Comparison of ENCODE assay signal across 11 cellular contexts in the genomic region with DNA sequence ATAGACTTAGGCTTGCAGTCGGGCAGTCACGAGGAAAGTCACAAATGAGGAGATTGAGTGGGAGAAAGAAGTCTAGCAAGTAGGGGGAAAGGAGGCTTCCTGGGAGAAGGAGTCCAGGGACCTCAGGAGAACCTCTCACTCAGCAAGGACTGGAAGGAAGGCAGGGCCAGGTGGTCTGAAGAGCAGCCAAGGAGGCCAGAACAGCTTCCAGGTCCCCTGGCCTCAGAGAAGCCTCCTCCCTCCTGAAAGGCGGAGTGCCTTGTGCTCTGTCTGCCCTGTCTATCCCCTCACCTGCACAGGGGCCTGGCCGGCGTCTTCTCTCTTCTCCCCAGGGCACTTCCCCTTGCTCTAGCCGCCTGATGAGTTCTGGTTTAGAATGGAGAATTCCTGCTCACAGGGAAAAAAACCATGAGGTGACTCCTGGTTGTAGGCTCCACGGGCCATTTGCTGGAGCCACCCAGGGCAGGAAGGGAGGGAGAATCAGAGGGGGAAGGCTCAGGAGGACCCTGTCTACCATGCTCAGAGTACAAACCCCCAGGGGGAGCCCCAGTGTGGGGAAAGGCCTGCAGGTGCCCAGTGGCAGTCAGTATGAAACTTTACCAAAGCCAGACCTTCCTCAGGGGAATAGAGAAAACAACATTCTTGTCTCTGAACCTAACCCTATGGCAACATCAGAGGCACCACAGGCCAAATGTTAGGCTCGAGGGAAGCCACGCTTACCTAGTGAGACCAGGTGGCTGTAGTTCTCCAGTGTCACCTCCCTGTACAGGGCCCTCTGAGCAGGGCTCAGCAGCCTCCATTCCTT. TPM values are rescaled to one million over a fixed set of nuclear protein-coding genes. Genes with fewer than 3 reads are reported as not detected.
DNase-seq lines count a peak whose midpoint lies in the region; ATAC-seq and TF ChIP-seq lines count a peak whose summit lies in the region.
"Had no signal": no experiment of that assay in that cellular context is flagged by ENCODE, and none has a peak within 500 bp of the region (broad histone marks: within the 10 kb centered on the region; RNA-seq: fewer than 3 reads in every experiment).

No MANE protein-coding gene starts in this region.

- no peak overlapping the region for H3K4me3 Mint-ChIP-seq in activated B cell treated with CpG ODN at 0.5 μM for 24 hours
- H3K4me3 Mint-ChIP-seq in activated T-cell treated with anti-CD3 and anti-CD28 coated beads, Interleukin-2, amount 50 U/mL, for 72 hours: no peak overlapping the region
- H3K4me3 Mint-ChIP-seq: CD4-positive, alpha-beta T cell; neural crest cell had no signal

- in situ Hi-C loops in G401 (cut with HindIII; ENCODE audit: low sequenced_read_pairs): no loop called here

- no peak for TF ChIP-seq CTCF in activated B cell treated with CpG ODN at 0.5 μM for 24 hours (IDR thresholded peaks at IDR 0.05)

- peak; percentile 81 for ATAC-seq in GM19438 (IDR thresholded peaks at IDR 0.05; ENCODE audit: low read depth, unreplicated experiment)
- peak; percentile 83 for ATAC-seq in HG03064 (IDR thresholded peaks at IDR 0.05; ENCODE audit: low read depth, unreplicated experiment)
- peak; percentile 90 for ATAC-seq in activated B cell treated with CpG ODN at 0.5 μM for 24 hours (ENCODE audit: low read depth)
- no peak for ATAC-seq in activated T-cell treated with anti-CD3 and anti-CD28 coated beads, Interleukin-2, amount 50 U/mL, for 72 hours (replicated peaks in 1 of 2)

- H3K27ac Mint-ChIP-seq in activated B cell treated with CpG ODN at 0.5 μM for 24 hours: no peak overlapping the region
- no peak overlapping the region for H3K27ac Mint-ChIP-seq in activated T-cell treated with anti-CD3 and anti-CD28 coated beads, Interleukin-2, amount 50 U/mL, for 72 hours
- H3K27ac Mint-ChIP-seq: CD4-positive, alpha-beta T cell had no signal

- peaks cover 36% of the 10 kb centered on the region for H3K36me3 Mint-ChIP-seq in activated B cell treated with CpG ODN at 0.5 μM for 24 hours (ENCODE audit: low read depth)
- peaks cover 7 to 23% of the 10 kb centered on the region in 2 donors for H3K36me3 Mint-ChIP-seq in activated T-cell treated with anti-CD3 and anti-CD28 coated beads, Interleukin-2, amount 50 U/mL, for 72 hours (ENCODE audit: insufficient read depth in 2 of 2)

- DNase-seq in G401 (ENCODE audit: low spot score) (peak; percentile 65), activated B cell treated with CpG ODN at 0.5 μM for 24 hours (no peak), NCI-H524 treated with DMSO at 0.1 percent for 48 hours (lab: John Stamatoyannopoulos, UW) (no peak), GM03348 (ENCODE audit: low spot score) (no peak), mucosa of gallbladder (ENCODE audit: low spot score) (no peak)
- no peak for DNase-seq in activated T-cell treated with anti-CD3 and anti-CD28 coated beads, Interleukin-2, amount 50 U/mL, for 72 hours
- DNase-seq: CD4-positive, alpha-beta T cell; T-helper 1 cell had no signal

- CTCF ChIA-PET in activated B cell treated with CpG ODN at 0.5 μM for 24 hours (lab: Charles Lee): no interaction called here

- H3K27me3 Mint-ChIP-seq in activated B cell treated with CpG ODN at 0.5 μM for 24 hours: no peaks in the 10 kb centered on the region
- no peaks in the 10 kb centered on the region for H3K27me3 Mint-ChIP-seq in activated T-cell treated with anti-CD3 and anti-CD28 coated beads, Interleukin-2, amount 50 U/mL, for 72 hours (ENCODE audit: low read depth)
- H3K27me3 Mint-ChIP-seq: CD4-positive, alpha-beta T cell had no signal

- H3K9me3 Mint-ChIP-seq in activated B cell treated with CpG ODN at 0.5 μM for 24 hours: no peaks in the 10 kb centered on the region
- peaks cover 0 to 2% of the 10 kb centered on the region in 2 donors for H3K9me3 Mint-ChIP-seq in activated T-cell treated with anti-CD3 and anti-CD28 coated beads, Interleukin-2, amount 50 U/mL, for 72 hours
- H3K9me3 Mint-ChIP-seq: CD4-positive, alpha-beta T cell had no signal

- POLR2A ChIA-PET in activated B cell treated with CpG ODN at 0.5 μM for 24 hours (lab: Charles Lee): interaction anchor here (0.6 kb wide), 1 partner anchor 97 kb away, joined by 3 read pairs; no protein-coding TSS in a partner anchor

- intact Hi-C loops in activated B cell treated with CpG ODN at 0.5 μM for 24 hours (cut with micrococcal nuclease): no loop called here

- H3K4me1 Mint-ChIP-seq in activated B cell treated with CpG ODN at 0.5 μM for 24 hours: peaks cover 17% of the 10 kb centered on the region
- H3K4me1 Mint-ChIP-seq in activated T-cell treated with anti-CD3 and anti-CD28 coated beads, Interleukin-2, amount 50 U/mL, for 72 hours (ENCODE audit: low read depth): no peaks in the 10 kb centered on the region

RNA-seq across cellular contexts. Expression of a gene that starts 11.2 kb away (rescaled TPM):
- total RNA-seq in G401 (2014; rRNA removed; shearing (Covaris generic)): 19.1 and 19.7 TPM in 2 replicates
- total RNA-seq in activated B cell treated with CpG ODN at 0.5 μM for 24 hours (13.5 and 15.5 TPM in 2 replicates), mucosa of gallbladder (16.3 TPM)
- 10 to 100 TPM; 16.2 to 20.2 TPM for total RNA-seq in activated T-cell treated with anti-CD3 and anti-CD28 coated beads, Interleukin-2, amount 50 U/mL, for 72 hours

Comparison
In these comparisons a context has a peak if more than half of its experiments do, and no peak if none do; other contexts are left out.
1. ATAC-seq: peak in GM19438 (single experiment), HG03064 (single experiment) and activated B cell treated with CpG ODN at 0.5 μM for 24 hours (single experiment); none in activated T-cell treated with anti-CD3 and anti-CD28 coated beads, Interleukin-2, amount 50 U/mL, for 72 hours (0 of 2).